In genomic region chr2:38900726-38901125, GRCh38 we compare ENCODE assay signal across 30 cellular contexts. TPM values are rescaled to one million over a fixed set of nuclear protein-coding genes. Genes with fewer than 3 reads are reported as not detected.
"Had no signal": no experiment of that assay in that cellular context is flagged by ENCODE, and none has a peak within 500 bp of the region (broad histone marks: within the 10 kb centered on the region; RNA-seq: fewer than 3 reads in every experiment).

No MANE protein-coding gene starts in this region.

- H3K4me1 Mint-ChIP-seq: immature natural killer cell; mesothelial cell of epicardium; naive B cell; natural killer cell; nephron progenitor cell; neural progenitor cell; stimulated activated naive B cell treated with anti-CD40 and anti-IgM and Interleukin-4, amounts not matched to agents 10 μg/mL and 1 μg/mL and 100 μg/mL, for 72 hours; stimulated activated naive CD8-positive, alpha-beta T cell treated with anti-CD3 and anti-CD28 coated beads, Interleukin-15, amount 100 ng/mL, for 72 hours had no signal

- H3K4me1 ChIP-seq: left lung, lower lobe of right lung, neural progenitor cell, right atrium auricular region, testis, thyroid gland, transverse colon, upper lobe of left lung, vagina had no signal

- H3K4me2 ChIP-seq: neural progenitor cell had no signal

- DNase-seq: hypothalamus; immature natural killer cell; kidney; left colon; left lung; lower lobe of right lung; mammary epithelial cell; mesenchymal stem cell; naive B cell; natural killer cell; nephron progenitor cell; ovary; stimulated activated CD4-positive, alpha-beta T cell treated with anti-CD3 and anti-CD28 coated beads, Interleukin-12 subunit alpha, Interleukin-12 subunit beta, amount 100 ng/mL, for 4 hours; stimulated activated CD4-positive, alpha-beta T cell treated with anti-CD3 and anti-CD28 coated beads, Interleukin-15, amount 100 ng/mL, for 24 hours; stimulated activated CD4-positive, alpha-beta T cell treated with anti-CD3 and anti-CD28 coated beads, Interleukin-2, amount 100 ng/mL, for 24 hours; stimulated activated CD4-positive, alpha-beta T cell treated with anti-CD3 and anti-CD28 coated beads, Interleukin-4, amount 100 ng/mL, for 1 hour; stimulated activated naive B cell treated with anti-CD40 and anti-IgM and Interleukin-4, amounts not matched to agents 10 μg/mL and 1 μg/mL and 100 μg/mL, for 72 hours; stimulated activated naive CD8-positive, alpha-beta T cell treated with anti-CD3 and anti-CD28 coated beads, Interleukin-15, amount 100 ng/mL, for 72 hours; testis; thyroid gland; transverse colon; upper lobe of left lung had no signal

- H3K9me3 Mint-ChIP-seq: immature natural killer cell; mesothelial cell of epicardium; natural killer cell; nephron progenitor cell; neural progenitor cell; stimulated activated naive B cell treated with anti-CD40 and anti-IgM and Interleukin-4, amounts not matched to agents 10 μg/mL and 1 μg/mL and 100 μg/mL, for 72 hours; stimulated activated naive CD8-positive, alpha-beta T cell treated with anti-CD3 and anti-CD28 coated beads, Interleukin-15, amount 100 ng/mL, for 72 hours had no signal

- H3K4me3 Mint-ChIP-seq: immature natural killer cell; mesothelial cell of epicardium; naive B cell; natural killer cell; nephron progenitor cell; neural progenitor cell; stimulated activated naive B cell treated with anti-CD40 and anti-IgM and Interleukin-4, amounts not matched to agents 10 μg/mL and 1 μg/mL and 100 μg/mL, for 72 hours; stimulated activated naive CD8-positive, alpha-beta T cell treated with anti-CD3 and anti-CD28 coated beads, Interleukin-15, amount 100 ng/mL, for 72 hours had no signal

- H3K4me3 ChIP-seq: left lung, lower lobe of right lung, neural progenitor cell, ovary, right atrium auricular region, skin epidermis, testis, thyroid gland, transverse colon, upper lobe of left lung, vagina had no signal

- H3K27ac Mint-ChIP-seq: immature natural killer cell; mesothelial cell of epicardium; natural killer cell; nephron progenitor cell; neural progenitor cell; progenitor cell of endocrine pancreas; stimulated activated naive B cell treated with anti-CD40 and anti-IgM and Interleukin-4, amounts not matched to agents 10 μg/mL and 1 μg/mL and 100 μg/mL, for 72 hours; stimulated activated naive CD8-positive, alpha-beta T cell treated with anti-CD3 and anti-CD28 coated beads, Interleukin-15, amount 100 ng/mL, for 72 hours had no signal

- H3K9ac ChIP-seq: neural progenitor cell had no signal

- H3K27me3 Mint-ChIP-seq: progenitor cell of endocrine pancreas had no signal

- H3K9me3 ChIP-seq: left lung, lower lobe of right lung, ovary, right atrium auricular region, testis, thyroid gland, transverse colon, upper lobe of left lung, vagina had no signal

- H3K27ac ChIP-seq: left lung, lower lobe of right lung, neural progenitor cell, ovary, right atrium auricular region, skin epidermis, testis, thyroid gland, transverse colon, upper lobe of left lung, vagina had no signal

- H3K36me3 Mint-ChIP-seq: immature natural killer cell, mesothelial cell of epicardium, naive B cell, natural killer cell, neural progenitor cell had no signal

- H3K36me3 ChIP-seq: left lung, lower lobe of right lung, neural progenitor cell, ovary, right atrium auricular region, thyroid gland, transverse colon, upper lobe of left lung, vagina had no signal

- FAIRE-seq: islet of Langerhans, kidney had no signal

- H2AFZ ChIP-seq: neural progenitor cell had no signal

- H3K27me3 ChIP-seq: left lung, neural progenitor cell, ovary, right atrium auricular region, testis, thyroid gland, transverse colon, upper lobe of left lung, vagina had no signal

- ATAC-seq: left colon; left lung; lower lobe of right lung; natural killer cell; sciatic nerve; stimulated activated naive B cell treated with anti-CD40 and anti-IgM and Interleukin-4, amounts not matched to agents 10 μg/mL and 1 μg/mL and 100 μg/mL, for 72 hours; stimulated activated naive CD8-positive, alpha-beta T cell treated with anti-CD3 and anti-CD28 coated beads, Interleukin-15, amount 100 ng/mL, for 72 hours had no signal

RNA-seq across cellular contexts. Expression of gene ARHGEF33, which starts 11.1 kb away (rescaled TPM):
- polyA plus RNA-seq: immature natural killer cell had no signal
